Comparison of ENCODE assay signal across 1 cellular context in the genomic region with DNA sequence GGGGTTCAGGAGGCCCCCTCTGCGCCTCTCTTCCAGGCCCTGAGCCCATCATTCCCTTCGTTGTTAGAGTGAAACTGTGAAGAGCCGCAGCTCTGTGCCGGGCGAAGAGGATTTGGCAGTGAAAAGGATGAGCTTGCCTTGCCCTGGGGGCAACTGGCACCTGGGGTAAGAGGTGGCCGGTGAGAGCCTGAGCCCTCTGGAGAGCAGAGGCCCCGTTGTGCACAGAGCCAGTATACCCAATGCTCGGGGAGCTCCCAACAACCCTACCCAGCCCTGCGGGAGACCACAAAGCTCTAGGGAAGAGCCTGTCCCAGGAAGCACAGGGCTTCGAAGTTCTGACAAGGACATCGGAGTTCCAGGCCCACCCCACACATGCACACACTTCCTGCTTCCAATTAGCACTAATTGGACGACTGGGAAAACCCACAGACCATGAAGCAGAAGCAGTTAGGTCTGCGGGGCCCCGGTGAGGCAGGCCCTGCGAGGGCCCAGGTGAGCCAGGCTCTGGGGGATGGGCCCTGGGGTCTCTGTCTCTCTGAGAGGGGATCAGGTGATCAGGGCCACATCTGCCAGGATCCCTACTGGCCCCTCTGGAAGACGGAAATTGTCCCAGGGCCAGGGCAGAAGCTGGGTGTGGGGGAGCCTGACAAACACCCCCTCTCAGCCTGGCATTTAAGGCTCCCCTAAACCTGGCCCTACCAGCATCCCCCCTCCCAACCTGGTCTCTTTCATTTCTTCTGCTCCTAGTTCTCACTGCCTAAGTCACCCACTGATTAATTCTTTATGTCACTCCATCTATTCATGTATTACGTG.
TF ChIP-seq lines count a peak whose summit lies in the region.

No MANE protein-coding gene starts in this region.

TF ChIP-seq in IMR-90, 13 proteins besides CTCF, POLR2A, EP300 and RAD21:
- TF ChIP-seq MAFK (IDR thresholded peaks at IDR 0.05; ENCODE audit: low read depth, low read length) (no peak), SMC3 (IDR thresholded peaks at IDR 0.05; ENCODE audit: low read depth, low read length) (no peak), NFE2L2 (IDR thresholded peaks at IDR 0.05; ENCODE audit: low read depth, low read length) (no peak), BHLHE40 (IDR thresholded peaks at IDR 0.05; ENCODE audit: low read depth, low read length) (no peak), MAZ (IDR thresholded peaks at IDR 0.05; ENCODE audit: borderline replicate concordance, low read depth, low read length) (no peak), FOS (IDR thresholded peaks at IDR 0.05; ENCODE audit: low read depth, low read length) (no peak), MXI1 (IDR thresholded peaks at IDR 0.05; ENCODE audit: borderline replicate concordance, low read depth, low read length) (no peak), RCOR1 (IDR thresholded peaks at IDR 0.05; ENCODE audit: insufficient replicate concordance, low read length) (no peak), CHD1 (IDR thresholded peaks at IDR 0.05; ENCODE audit: low read depth, low read length) (no peak), CEBPB (IDR thresholded peaks at IDR 0.05; ENCODE audit: low read depth, low read length) (no peak), RFX5 (IDR thresholded peaks at IDR 0.05; ENCODE audit: low read depth, low read length) (no peak)
- TF ChIP-seq, protein P1, sequence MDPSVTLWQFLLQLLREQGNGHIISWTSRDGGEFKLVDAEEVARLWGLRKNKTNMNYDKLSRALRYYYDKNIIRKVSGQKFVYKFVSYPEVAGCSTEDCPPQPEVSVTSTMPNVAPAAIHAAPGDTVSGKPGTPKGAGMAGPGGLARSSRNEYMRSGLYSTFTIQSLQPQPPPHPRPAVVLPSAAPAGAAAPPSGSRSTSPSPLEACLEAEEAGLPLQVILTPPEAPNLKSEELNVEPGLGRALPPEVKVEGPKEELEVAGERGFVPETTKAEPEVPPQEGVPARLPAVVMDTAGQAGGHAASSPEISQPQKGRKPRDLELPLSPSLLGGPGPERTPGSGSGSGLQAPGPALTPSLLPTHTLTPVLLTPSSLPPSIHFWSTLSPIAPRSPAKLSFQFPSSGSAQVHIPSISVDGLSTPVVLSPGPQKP (IDR thresholded peaks at IDR 0.05; ENCODE audit: borderline replicate concordance, low read depth, low read length) = no peak
- TF ChIP-seq, protein P2, sequence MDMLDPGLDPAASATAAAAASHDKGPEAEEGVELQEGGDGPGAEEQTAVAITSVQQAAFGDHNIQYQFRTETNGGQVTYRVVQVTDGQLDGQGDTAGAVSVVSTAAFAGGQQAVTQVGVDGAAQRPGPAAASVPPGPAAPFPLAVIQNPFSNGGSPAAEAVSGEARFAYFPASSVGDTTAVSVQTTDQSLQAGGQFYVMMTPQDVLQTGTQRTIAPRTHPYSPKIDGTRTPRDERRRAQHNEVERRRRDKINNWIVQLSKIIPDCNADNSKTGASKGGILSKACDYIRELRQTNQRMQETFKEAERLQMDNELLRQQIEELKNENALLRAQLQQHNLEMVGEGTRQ (IDR thresholded peaks at IDR 0.05; ENCODE audit: low read depth, low read length) = no peak
